8 cellular contexts compared by ENCODE assay signal in the genomic region with DNA sequence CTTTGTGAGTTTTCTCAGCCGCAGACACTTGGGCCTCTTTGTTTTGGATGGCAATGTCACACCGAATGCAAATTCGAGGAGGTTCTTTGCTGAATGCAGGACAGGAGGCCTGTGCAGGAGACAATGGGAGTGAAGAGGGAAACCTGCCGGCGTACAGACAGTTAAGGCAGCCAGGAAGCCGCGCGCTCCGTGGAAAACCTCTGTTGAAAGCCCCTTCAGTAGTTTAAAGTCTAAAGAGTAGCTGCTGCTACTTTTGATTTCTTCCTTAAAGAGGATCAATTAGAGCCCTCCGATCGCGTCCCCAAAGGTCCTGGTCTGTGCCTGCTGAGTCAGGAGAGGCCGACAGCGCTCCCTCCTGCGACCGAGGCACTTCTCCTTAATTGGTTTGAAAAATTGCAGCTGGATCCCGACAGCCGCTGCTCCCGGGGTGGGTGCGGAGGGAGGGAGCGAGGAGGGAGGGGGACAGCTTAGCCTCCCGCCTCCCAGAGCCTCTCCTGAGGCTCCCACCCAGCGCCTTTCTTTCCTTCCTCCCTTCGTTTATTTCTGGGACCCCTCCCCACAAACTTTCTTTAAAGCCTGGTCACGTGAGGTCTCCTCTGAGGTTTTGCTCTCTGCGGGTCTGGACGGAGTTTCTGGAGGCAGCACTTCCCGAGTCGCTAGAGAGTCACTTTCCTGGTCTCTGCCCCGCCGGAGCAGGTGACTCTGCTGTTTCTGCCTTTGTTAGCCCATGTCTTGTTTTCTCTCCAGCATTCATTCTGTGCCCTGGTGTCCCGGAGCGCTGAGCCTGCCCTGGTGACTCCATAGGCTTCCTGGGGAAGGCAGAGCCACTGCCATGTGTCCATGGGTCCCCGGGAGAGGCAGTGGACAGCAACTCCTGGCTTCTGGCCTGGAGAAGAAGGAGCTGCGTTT. TPM values are rescaled to one million over a fixed set of nuclear protein-coding genes. Genes with fewer than 3 reads are reported as not detected.
DNase-seq lines count a peak whose midpoint lies in the region; ATAC-seq, FAIRE-seq and TF ChIP-seq lines count a peak whose summit lies in the region.

No MANE protein-coding gene starts in this region.

- peak overlapping the region; percentile 98 for H3K4me2 ChIP-seq in astrocyte (ENCODE audit: low read length)

- peaks cover 5% of the 10 kb centered on the region for H3K4me1 ChIP-seq in astrocyte (ENCODE audit: insufficient read depth, low read length)

- no peak overlapping the region for H3K27ac ChIP-seq in astrocyte (ENCODE audit: low read depth, low read length)

- no peaks in the 10 kb centered on the region for H3K36me3 ChIP-seq in astrocyte (ENCODE audit: insufficient read depth, low read length)

- H3K4me3 Mint-ChIP-seq in astrocyte (ENCODE audit: unreplicated experiment), result peak overlapping the region; percentile 88

- H3K4me3 ChIP-seq in astrocyte (ENCODE audit: insufficient read depth, low read depth, low read length), result peak overlapping the region; percentile 67
- peak overlapping the region; percentile 53 for H3K4me3 ChIP-seq in iPS-11a (ENCODE audit: low read depth, low read length)

- H4K20me1 ChIP-seq in astrocyte (ENCODE audit: insufficient read depth, low read length), result no peaks in the 10 kb centered on the region

- no peaks in the 10 kb centered on the region for H3K79me2 ChIP-seq in astrocyte (ENCODE audit: insufficient read depth, low read length)

- no peak for TF ChIP-seq CTCF in astrocyte (IDR thresholded peaks at IDR 0.05; ENCODE audit: insufficient read depth, low read depth, low read length)

- H3K4me1 Mint-ChIP-seq in astrocyte (ENCODE audit: low read depth, unreplicated experiment), result peaks cover 11% of the 10 kb centered on the region

- no peaks in the 10 kb centered on the region for H3K9me3 Mint-ChIP-seq in astrocyte (ENCODE audit: unreplicated experiment)

- H3K36me3 Mint-ChIP-seq in astrocyte (ENCODE audit: low read depth, unreplicated experiment), result peaks cover 5% of the 10 kb centered on the region

- H2AFZ ChIP-seq in astrocyte (ENCODE audit: low read depth, low read length), result peak overlapping the region; percentile 95

- no peak for ATAC-seq in HG02759 (IDR thresholded peaks at IDR 0.05; ENCODE audit: unreplicated experiment)

- no peaks in the 10 kb centered on the region for H3K9me3 ChIP-seq in astrocyte (ENCODE audit: insufficient read depth, low read depth, low read length)

- H3K9ac ChIP-seq in astrocyte (ENCODE audit: low read length), result peak overlapping the region; percentile 75

- peak overlapping the region; percentile 88 for H3K27ac Mint-ChIP-seq in astrocyte (ENCODE audit: unreplicated experiment)

- no peaks in the 10 kb centered on the region for H3K27me3 Mint-ChIP-seq in astrocyte (ENCODE audit: low read depth, unreplicated experiment)

- DNase-seq in EL, result peak; percentile 54
- DNase-seq in NCI-H2171 treated with DMSO at 0.1 percent for 48 hours (lab: John Stamatoyannopoulos, UW), result peak; percentile 4
- peak; percentile 24 for DNase-seq in astrocyte (ENCODE audit: low read depth)
- DNase-seq in renal cortical epithelial cell (ENCODE audit: low read depth), result peak; percentile 16
- no peak for DNase-seq in A172 (ENCODE audit: low spot score)
- no peak for DNase-seq in foreskin melanocyte

- no peak for FAIRE-seq in astrocyte (lab: Jason Lieb, UNC)

- no peaks in the 10 kb centered on the region for H3K27me3 ChIP-seq in astrocyte (ENCODE audit: insufficient read depth, low read length)

RNA-seq across cellular contexts. Expression of a gene that starts 22.3 kb away (rescaled TPM):
- total RNA-seq in astrocyte (11.6 and 16.6 TPM in 2 replicates), renal cortical epithelial cell (9.1 and 18.8 TPM in 2 replicates)
- 82.9 and 93.0 TPM in 2 replicates for total RNA-seq in A172 (2014; rRNA removed; shearing (Covaris generic))

RNA-seq across cellular contexts. Expression of a gene that starts 59.0 kb away (rescaled TPM):
- total RNA-seq in astrocyte, result 0.39 and 0.70 TPM in 2 replicates
- total RNA-seq in renal cortical epithelial cell, result 4.7 and 6.3 TPM in 2 replicates
- total RNA-seq in A172 (2014; rRNA removed; shearing (Covaris generic)), result 0.22 and 1.5 TPM in 2 replicates

Comparison
In these comparisons a context has a peak if more than half of its experiments do, and no peak if none do; other contexts are left out.
1. DNase-seq: peak in EL (single experiment), NCI-H2171 treated with DMSO at 0.1 percent for 48 hours (single experiment), astrocyte (single experiment) and renal cortical epithelial cell (single experiment); none in A172 (single experiment) and foreskin melanocyte (single experiment).